11 cellular contexts compared by ENCODE assay signal in the genomic region with DNA sequence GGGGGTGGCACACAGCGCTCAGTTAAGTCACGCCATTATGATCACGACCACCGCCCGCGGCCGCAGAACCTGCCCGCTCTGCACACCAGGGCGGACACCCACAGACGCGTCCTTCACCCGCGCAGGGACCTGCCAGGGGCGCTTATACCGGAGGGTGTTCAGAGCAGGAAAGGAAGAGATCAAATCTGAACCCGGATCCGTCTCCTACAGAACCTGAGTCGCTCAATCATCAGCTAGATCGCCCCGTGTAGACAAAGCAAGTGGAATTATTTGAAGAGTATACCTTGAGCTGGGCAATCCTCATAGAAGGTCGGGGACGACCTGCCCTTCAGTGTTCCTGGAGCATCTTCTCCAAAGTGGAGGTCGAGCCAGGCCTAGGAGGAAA. TPM values are rescaled to one million over a fixed set of nuclear protein-coding genes. Genes with fewer than 3 reads are reported as not detected.
DNase-seq lines count a peak whose midpoint lies in the region; ATAC-seq and TF ChIP-seq lines count a peak whose summit lies in the region.
"Had no signal": no experiment of that assay in that cellular context is flagged by ENCODE, and none has a peak within 500 bp of the region (broad histone marks: within the 10 kb centered on the region; RNA-seq: fewer than 3 reads in every experiment).

No MANE protein-coding gene starts in this region.

- H3K27ac ChIP-seq in lower lobe of right lung (peak overlapping the region; percentile 66), upper lobe of right lung (peak overlapping the region; percentile 52)
- H3K27ac ChIP-seq: brain microvascular endothelial cell had no signal

- H3K36me3 ChIP-seq in lower lobe of right lung (no peaks in the 10 kb centered on the region), upper lobe of right lung (no peaks in the 10 kb centered on the region)
- H3K36me3 ChIP-seq: brain microvascular endothelial cell had no signal

- H3K27ac Mint-ChIP-seq in activated naive CD4-positive, alpha-beta T cell treated with anti-CD3 and anti-CD28 coated beads, Interleukin-2, amount 50 U/mL, for 24 hours, result peak overlapping the region; percentile 98
- H3K27ac Mint-ChIP-seq in activated T-helper 17 cell treated with anti-CD3 and anti-CD28 coated beads, Interleukin-2, amount 50 U/mL, for 72 hours, result peak overlapping the region; percentile 95

- H3K27me3 ChIP-seq in lower lobe of right lung (ENCODE audit: low read depth) (no peaks in the 10 kb centered on the region), upper lobe of right lung (no peaks in the 10 kb centered on the region)
- H3K27me3 ChIP-seq: brain microvascular endothelial cell had no signal

- H3K4me1 ChIP-seq in lower lobe of right lung, result peaks cover 26% of the 10 kb centered on the region
- peaks cover 20% of the 10 kb centered on the region for H3K4me1 ChIP-seq in upper lobe of right lung

- peaks cover 6% of the 10 kb centered on the region for H3K36me3 Mint-ChIP-seq in activated naive CD4-positive, alpha-beta T cell treated with anti-CD3 and anti-CD28 coated beads, Interleukin-2, amount 50 U/mL, for 24 hours
- H3K36me3 Mint-ChIP-seq in activated T-helper 17 cell treated with anti-CD3 and anti-CD28 coated beads, Interleukin-2, amount 50 U/mL, for 72 hours (ENCODE audit: low read depth), result no peaks in the 10 kb centered on the region

- H3K4me3 ChIP-seq in lower lobe of right lung (no peak overlapping the region), upper lobe of right lung (no peak overlapping the region)

- no peaks in the 10 kb centered on the region for H3K9me3 Mint-ChIP-seq in activated naive CD4-positive, alpha-beta T cell treated with anti-CD3 and anti-CD28 coated beads, Interleukin-2, amount 50 U/mL, for 24 hours
- no peaks in the 10 kb centered on the region for H3K9me3 Mint-ChIP-seq in activated T-helper 17 cell treated with anti-CD3 and anti-CD28 coated beads, Interleukin-2, amount 50 U/mL, for 72 hours

- peaks cover 47% of the 10 kb centered on the region for H3K4me1 Mint-ChIP-seq in activated naive CD4-positive, alpha-beta T cell treated with anti-CD3 and anti-CD28 coated beads, Interleukin-2, amount 50 U/mL, for 24 hours
- peaks cover 13% of the 10 kb centered on the region for H3K4me1 Mint-ChIP-seq in activated T-helper 17 cell treated with anti-CD3 and anti-CD28 coated beads, Interleukin-2, amount 50 U/mL, for 72 hours

- TF ChIP-seq CTCF in lower lobe of right lung (IDR thresholded peaks at IDR 0.05), result no peak
- no peak for TF ChIP-seq CTCF in upper lobe of right lung (IDR thresholded peaks at IDR 0.05)
- TF ChIP-seq CTCF in omental fat pad (IDR thresholded peaks at IDR 0.05), result no peak

- no peak for DNase-seq in activated naive CD4-positive, alpha-beta T cell treated with anti-CD3 and anti-CD28 coated beads, Interleukin-2, amount 50 U/mL, for 16 hours
- no peak for DNase-seq in lower lobe of right lung
- peak; percentile 46 for DNase-seq in upper lobe of right lung
- DNase-seq in omental fat pad (ENCODE audit: low spot score), result no peak
- DNase-seq in SHP77 treated with DMSO at 0.1 percent for 48 hours (lab: John Stamatoyannopoulos, UW), result no peak
- DNase-seq: brain microvascular endothelial cell, NCI-H1417 had no signal

- no peaks in the 10 kb centered on the region for H3K27me3 Mint-ChIP-seq in activated naive CD4-positive, alpha-beta T cell treated with anti-CD3 and anti-CD28 coated beads, Interleukin-2, amount 50 U/mL, for 24 hours
- H3K27me3 Mint-ChIP-seq in activated T-helper 17 cell treated with anti-CD3 and anti-CD28 coated beads, Interleukin-2, amount 50 U/mL, for 72 hours, result no peaks in the 10 kb centered on the region

- ATAC-seq in activated T-helper 17 cell treated with anti-CD3 and anti-CD28 coated beads, Interleukin-2, amount 50 U/mL, for 72 hours (replicated peaks), result no peak
- ATAC-seq in lower lobe of right lung (no peak), upper lobe of right lung (no peak), omental fat pad (ENCODE audit: low FRiP score) (no peak), HG03159 (IDR thresholded peaks at IDR 0.05; ENCODE audit: unreplicated experiment) (no peak)
- ATAC-seq: HCT116 had no signal

- intact Hi-C loops in lower lobe of right lung (cut with DNase I), result no loop called here
- intact Hi-C loops in upper lobe of right lung (cut with DNase I), result no loop called here

- peak overlapping the region; percentile 52 for H3K4me3 Mint-ChIP-seq in activated naive CD4-positive, alpha-beta T cell treated with anti-CD3 and anti-CD28 coated beads, Interleukin-2, amount 50 U/mL, for 24 hours
- H3K4me3 Mint-ChIP-seq in activated T-helper 17 cell treated with anti-CD3 and anti-CD28 coated beads, Interleukin-2, amount 50 U/mL, for 72 hours, result peak overlapping the region; percentile 89

- H3K9me3 ChIP-seq in lower lobe of right lung, result no peaks in the 10 kb centered on the region
- H3K9me3 ChIP-seq in upper lobe of right lung, result no peaks in the 10 kb centered on the region

RNA-seq across cellular contexts. Expression of a gene that starts 14.4 kb away (rescaled TPM):
- 10 to 100 TPM; 52.7 to 54.2 TPM for total RNA-seq in activated T-helper 17 cell treated with anti-CD3 and anti-CD28 coated beads, Interleukin-2, amount 50 U/mL, for 72 hours
- 44.8 TPM for total RNA-seq in lower lobe of right lung
- total RNA-seq in upper lobe of right lung, result 30.9 TPM
- 10 to 100 TPM; 24.9 to 48.8 (median 36.8) TPM for total RNA-seq in omental fat pad
